ENCODE assay signal across 19 cellular contexts in genomic region chr6:142958343-142958742, GRCh38. TPM values are rescaled to one million over a fixed set of nuclear protein-coding genes. Genes with fewer than 3 reads are reported as not detected.
DNase-seq lines count a peak whose midpoint lies in the region; ATAC-seq and TF ChIP-seq lines count a peak whose summit lies in the region.
"Had no signal": no experiment of that assay in that cellular context is flagged by ENCODE, and none has a peak within 500 bp of the region (broad histone marks: within the 10 kb centered on the region; RNA-seq: fewer than 3 reads in every experiment).

No MANE protein-coding gene starts in this region.

- intact Hi-C loops in heart left ventricle (cut with DNase I) (loop anchor here in 5 of 10 donors (2.0 to 10.0 kb wide), 4 partner anchors 66 to 466 kb away; no protein-coding TSS in a partner anchor), left ventricle myocardium superior (cut with micrococcal nuclease) (loop anchor here (10.0 kb wide), 1 partner anchor 66 kb away; no protein-coding TSS in a partner anchor)

- no peak overlapping the region for H3K9ac ChIP-seq in GM23248

- peaks cover 20% of the 10 kb centered on the region for H3F3A ChIP-seq in GM23248 (ENCODE audit: insufficient read depth)

- no peaks in the 10 kb centered on the region for H3K79me2 ChIP-seq in GM23248 (ENCODE audit: insufficient read depth)

- DNase-seq in NCI-H524 (lab: John Stamatoyannopoulos, UW) (peak; percentile 38 to 49), NCI-H524 treated with DMSO at 0.1 percent for 48 hours (lab: John Stamatoyannopoulos, UW) (no peak), DMS 273 (lab: John Stamatoyannopoulos, UW; ENCODE audit: unreplicated experiment) (peak; percentile 67), heart left ventricle (peak in 4 of 5 donors; percentile 18 to 38 (median 28)), left ventricle myocardium superior (no peak), GM03348 (ENCODE audit: low spot score) (no peak), GM23248 (no peak)
- DNase-seq in activated T-cell treated with anti-CD3 and anti-CD28 coated beads, Interleukin-2, amount 50 U/mL, for 48 hours = no peak
- DNase-seq: AML-193; Caco-2; CD4-positive, alpha-beta T cell; DMS79 treated with DMSO at 0.1 percent for 48 hours; GF-D8 had no signal

- no peaks in the 10 kb centered on the region for H3K27me3 ChIP-seq in heart left ventricle
- H3K27me3 ChIP-seq in GM23248 (replicated peaks; ENCODE audit: insufficient read depth) = no peaks in the 10 kb centered on the region

- TF ChIP-seq CTCF in heart left ventricle (IDR thresholded peaks at IDR 0.05) = no peak

- H3K4me2 ChIP-seq in GM23248 (ENCODE audit: unreplicated experiment) = no peak overlapping the region
- H3K4me2 ChIP-seq: A549 had no signal

- no peaks in the 10 kb centered on the region for H4K20me1 ChIP-seq in GM23248 (ENCODE audit: insufficient read depth)

- H3K27ac ChIP-seq in heart left ventricle (no peak overlapping the region), GM23248 (no peak overlapping the region)
- H3K27ac ChIP-seq: 22Rv1, A549, C4-2B had no signal

- TF ChIP-seq POLR2A in heart left ventricle (IDR thresholded peaks at IDR 0.05) = no peak

- H3K9me3 ChIP-seq in heart left ventricle (no peaks in the 10 kb centered on the region), GM23248 (ENCODE audit: low read depth) (no peaks in the 10 kb centered on the region)
- H3K9me3 ChIP-seq: A549, Caco-2, HAP-1 had no signal

- no peak overlapping the region for H3K4me3 ChIP-seq in heart left ventricle
- H3K4me3 ChIP-seq in GM23248 = no peak overlapping the region
- H3K4me3 ChIP-seq: A549, GM12878, HAP-1 had no signal

- ATAC-seq in heart left ventricle (peak; percentile 26 to 92 (median 78)), left ventricle myocardium superior (peak; percentile 93)
- ATAC-seq: A549, GM12878, HepG2 had no signal

- no peaks in the 10 kb centered on the region for H3K9me2 ChIP-seq in GM23248 (ENCODE audit: insufficient read depth)

- WGBS in heart left ventricle, 4 donors = 58 to 65% (median 60%) methylated on average over 4 of the region's 4 CpGs
- WGBS in GM23248 (ENCODE audit: low coverage in 1 of 2, low lambda C conversion rate in 2 of 2, missing lambda C conversion rate in 2 of 2), 2 experiments = 51 to 56% methylated on average over 4 of the region's 4 CpGs

- H2AFZ ChIP-seq in GM23248 = no peak overlapping the region

- in situ Hi-C loops in GM23248 (cut with MboI) = no loop called here

- H3K4me1 ChIP-seq in heart left ventricle (peaks cover 0 to 4% (median 0%) of the 10 kb centered on the region in 12 donors), GM23248 (ENCODE audit: insufficient read depth) (peaks cover 10% of the 10 kb centered on the region)
- H3K4me1 ChIP-seq: A549, Caco-2, HAP-1 had no signal

- H3K36me3 ChIP-seq in heart left ventricle (no peaks in the 10 kb centered on the region), GM23248 (ENCODE audit: low read depth) (no peaks in the 10 kb centered on the region)
- H3K36me3 ChIP-seq: HAP-1 had no signal

RNA-seq across cellular contexts. Expression of gene HIVEP2, which starts 13.4 kb away (rescaled TPM):
- total RNA-seq in heart left ventricle = 10 to 100 TPM; 11.6 to 31.2 (median 20.6) TPM
- 1 to 10 TPM; 2.7 to 6.3 TPM for polyA plus RNA-seq in heart left ventricle
- total RNA-seq in left ventricle myocardium superior = 14.4 TPM
- 15.0 and 21.0 TPM in 2 replicates for total RNA-seq in GM23248 (2014; rRNA removed; shearing (Covaris generic))
- 6.8 and 8.3 TPM in 2 replicates for polyA plus RNA-seq in GM23248 (2016; fragmentation: Nextera tagmentation; extraction: Ambion mirVana)

Comparison
In these comparisons a context has a peak if more than half of its experiments do, and no peak if none do; other contexts are left out.
1. DNase-seq: peak in NCI-H524 (2 of 2), DMS 273 (single experiment) and heart left ventricle (4 of 5); none in NCI-H524 treated with DMSO at 0.1 percent for 48 hours (single experiment), left ventricle myocardium superior (single experiment), GM03348 (single experiment), GM23248 (single experiment) and activated T-cell treated with anti-CD3 and anti-CD28 coated beads, Interleukin-2, amount 50 U/mL, for 48 hours (0 of 2).